Comparison of ENCODE assay signal across 20 cellular contexts in genomic region chr5:156675402-156675801, GRCh38.
DNase-seq lines count a peak whose midpoint lies in the region; TF ChIP-seq lines count a peak whose summit lies in the region.
"Had no signal": no experiment of that assay in that cellular context is flagged by ENCODE, and none has a peak within 500 bp of the region (broad histone marks: within the 10 kb centered on the region; RNA-seq: fewer than 3 reads in every experiment).

No MANE protein-coding gene starts in this region.

- H3K9ac ChIP-seq in adipocyte (ENCODE audit: low read length): no peak overlapping the region

- DNase-seq in left ventricle myocardium inferior (no peak), cardiac septum (ENCODE audit: low spot score) (no peak), adipocyte (ENCODE audit: low read depth) (peak; percentile 29), kidney glomerular epithelial cell (lab: John Stamatoyannopoulos, UW) (peak; percentile 49), NCI-H1417 treated with DMSO at 0.1 percent for 48 hours (lab: John Stamatoyannopoulos, UW) (no peak), NCI-H510A treated with DMSO at 0.1 percent for 48 hours (lab: John Stamatoyannopoulos, UW) (no peak), prostate gland (ENCODE audit: low spot score) (no peak)
- DNase-seq: DMS53; EL; H7; KBM-7; NCI-H1092; NCI-H1436 treated with DMSO at 0.1 percent for 48 hours; NCI-H1930; NCI-H2227 treated with DMSO at 0.1 percent for 48 hours; NCI-H510A; NCI-H748 treated with DMSO at 0.1 percent for 48 hours; NK-92 treated with Interleukin-12 subunit alpha and Interleukin-12 subunit beta, amount 100 ng/mL, for 24 hours had no signal

- TF ChIP-seq POLR2A in prostate gland (IDR thresholded peaks at IDR 0.05): no peak

- H3K36me3 ChIP-seq in left ventricle myocardium inferior (no peaks in the 10 kb centered on the region), adipocyte (ENCODE audit: control insufficient read depth, insufficient read depth, low read length, severe bottlenecking) (no peaks in the 10 kb centered on the region), prostate gland (no peaks in the 10 kb centered on the region)

- intact Hi-C loops in left ventricle myocardium inferior (cut with micrococcal nuclease) (no loop called here), cardiac septum (cut with DNase I) (no loop called here), prostate gland (cut with DNase I) (no loop called here)

- H3K4me3 ChIP-seq in left ventricle myocardium inferior (no peak overlapping the region), adipocyte (ENCODE audit: low read length) (no peak overlapping the region), prostate gland (no peak overlapping the region)
- H3K4me3 ChIP-seq: GM12878 had no signal

- TF ChIP-seq CTCF in left ventricle myocardium inferior (IDR thresholded peaks at IDR 0.05; ENCODE audit: borderline replicate concordance) (no peak), prostate gland (IDR thresholded peaks at IDR 0.05) (no peak)

- H3K9me3 ChIP-seq in left ventricle myocardium inferior (replicated peaks) (no peaks in the 10 kb centered on the region), adipocyte (ENCODE audit: control insufficient read depth, low read length) (no peaks in the 10 kb centered on the region), prostate gland (no peaks in the 10 kb centered on the region)

- H3K27me3 ChIP-seq in left ventricle myocardium inferior (ENCODE audit: low read depth) (no peaks in the 10 kb centered on the region), adipocyte (replicated peaks; ENCODE audit: control insufficient read depth, insufficient read depth, low read length) (no peaks in the 10 kb centered on the region), prostate gland (replicated peaks; ENCODE audit: insufficient read depth) (no peaks in the 10 kb centered on the region)

- peak overlapping the region; percentile 29 for H3K27ac ChIP-seq in left ventricle myocardium inferior (replicated peaks)
- no peak overlapping the region for H3K27ac ChIP-seq in prostate gland
- H3K27ac ChIP-seq: RWPE1 had no signal

- peaks cover 54% of the 10 kb centered on the region for H3K4me1 ChIP-seq in left ventricle myocardium inferior
- H3K4me1 ChIP-seq in adipocyte (ENCODE audit: control insufficient read depth, insufficient read depth, low read length): peaks cover 4% of the 10 kb centered on the region
- H3K4me1 ChIP-seq in prostate gland (replicated peaks): peaks cover 3% of the 10 kb centered on the region

Comparison
In these comparisons a context has a peak if more than half of its experiments do, and no peak if none do; other contexts are left out.
1. DNase-seq: peak in adipocyte (single experiment) and kidney glomerular epithelial cell (single experiment); none in left ventricle myocardium inferior (single experiment), cardiac septum (single experiment), NCI-H1417 treated with DMSO at 0.1 percent for 48 hours (single experiment), NCI-H510A treated with DMSO at 0.1 percent for 48 hours (single experiment) and prostate gland (single experiment).